In the genomic region with DNA sequence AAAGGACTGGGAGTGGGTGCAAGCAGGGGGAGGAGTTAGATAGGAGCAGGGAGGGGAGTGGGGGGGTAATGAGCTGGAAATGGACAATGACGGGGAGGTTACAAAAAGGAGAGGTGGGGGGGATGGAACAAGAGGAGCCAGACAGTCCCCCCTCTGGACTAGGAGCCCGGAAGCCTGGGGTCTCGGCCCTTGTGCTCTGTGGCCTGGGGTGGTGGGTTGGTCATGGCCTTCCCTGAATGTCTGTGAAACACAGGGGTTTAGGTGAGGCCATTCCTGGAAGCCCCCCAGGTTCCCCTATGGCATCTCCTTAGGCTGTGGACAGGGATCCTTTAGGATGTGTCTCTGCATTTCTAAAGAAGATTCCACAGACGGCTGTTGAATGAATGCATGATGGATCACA, we compare ENCODE assay signal across 23 cellular contexts. TPM values are rescaled to one million over a fixed set of nuclear protein-coding genes. Genes with fewer than 3 reads are reported as not detected.
DNase-seq lines count a peak whose midpoint lies in the region; ATAC-seq, FAIRE-seq and TF ChIP-seq lines count a peak whose summit lies in the region.
"Had no signal": no experiment of that assay in that cellular context is flagged by ENCODE, and none has a peak within 500 bp of the region (broad histone marks: within the 10 kb centered on the region; RNA-seq: fewer than 3 reads in every experiment).

No MANE protein-coding gene starts in this region.

- H3K4me1 ChIP-seq in Caco-2 (peaks cover 11% of the 10 kb centered on the region; the same call in 1 of the 2 replicates), K562 (replicated peaks in 1 of 2; ENCODE audit: control insufficient read depth in 2 of 2, insufficient read depth in 2 of 2, low read length in 2 of 2) (peaks cover 0 to 33% of the 10 kb centered on the region in 2 experiments; a peak in 4 of 5 replicates), neuronal stem cell (ENCODE audit: control insufficient read depth in 2 of 2, insufficient read depth in 1 of 2, low read depth in 1 of 2, low read length in 2 of 2) (peaks cover 5 to 15% of the 10 kb centered on the region in 2 donors), upper lobe of right lung (no peaks in the 10 kb centered on the region)
- H3K4me1 ChIP-seq: BLaER1 had no signal

- CTCF ChIA-PET in Caco-2 (lab: Charles Lee), result no interaction called here
- CTCF ChIA-PET in K562 (lab: Yijun Ruan, JAX; ENCODE audit: low intra/inter-chr PET ratio), result no interaction called here

- H3K27ac ChIP-seq in K562 (ENCODE audit: extremely low read depth, low read depth, low read length) (no peak overlapping the region), neuronal stem cell (replicated peaks; ENCODE audit: low read length) (no peak overlapping the region), upper lobe of right lung (no peak overlapping the region)
- H3K27ac ChIP-seq: 22Rv1, BLaER1, C4-2B had no signal

- H3K27ac Mint-ChIP-seq in Caco-2 (ENCODE audit: unreplicated experiment), result no peak overlapping the region
- H3K27ac Mint-ChIP-seq: B cell; CD4-positive, CD25-positive, alpha-beta regulatory T cell; CD8-positive, alpha-beta T cell had no signal

- H3K18ac ChIP-seq in neuronal stem cell (ENCODE audit: low read length), result no peak overlapping the region

- H2BK120ac ChIP-seq in neuronal stem cell (ENCODE audit: low read depth, low read length), result no peak overlapping the region

- 64% methylated on average over 1 of the region's 4 CpGs for WGBS in K562 (ENCODE audit: insufficient coverage, low coverage, missing lambda C conversion rate)
- no CpG with 5 or more reads among the region's 4 CpGs for WGBS in neuronal stem cell (ENCODE audit: extremely low coverage in 2 of 2, insufficient read length in 2 of 2, insufficient replicate concordance in 1 of 2), 2 donors
- WGBS in lower leg skin, 2 donors, result 63 to 77% methylated on average over 4 of the region's 4 CpGs

- H3K79me1 ChIP-seq in neuronal stem cell (ENCODE audit: low read depth, low read length), result no peaks in the 10 kb centered on the region

- no peaks in the 10 kb centered on the region; the same call in 1 of the 2 replicates for H4K20me1 ChIP-seq in K562 (replicated peaks; ENCODE audit: control insufficient read depth, insufficient read depth, low read length)

- H3K4me2 ChIP-seq in K562 (ENCODE audit: insufficient read depth, low read length) (no peak overlapping the region), neuronal stem cell (ENCODE audit: insufficient read depth, low read length, poor library complexity, severe bottlenecking) (no peak overlapping the region)
- H3K4me2 ChIP-seq: BLaER1 had no signal

- no peaks in the 10 kb centered on the region for H3K9me1 ChIP-seq in K562 (ENCODE audit: control insufficient read depth, insufficient read depth, low read length)

- peaks cover 26% of the 10 kb centered on the region for H3K36me3 Mint-ChIP-seq in Caco-2 (ENCODE audit: insufficient read depth, unreplicated experiment)
- H3K36me3 Mint-ChIP-seq: CD4-positive, CD25-positive, alpha-beta regulatory T cell; CD8-positive, alpha-beta T cell had no signal

- H3K4me3 Mint-ChIP-seq in Caco-2 (ENCODE audit: unreplicated experiment), result peak overlapping the region; percentile 30
- H3K4me3 Mint-ChIP-seq: B cell; CD8-positive, alpha-beta T cell had no signal

- no peak for TF ChIP-seq POLR2A in K562 (conservative IDR thresholded peaks at IDR 0.05)
- no peak for TF ChIP-seq POLR2A in lower leg skin (IDR thresholded peaks at IDR 0.05)

- ATAC-seq in K562 (no peak), upper lobe of right lung (no peak)
- ATAC-seq: CD8-positive, alpha-beta T cell; GM12878 had no signal

- no peak for FAIRE-seq in K562 (lab: Jason Lieb, UNC)
- FAIRE-seq: A204.1, D721Med, GM12878 had no signal

- TF ChIP-seq CTCF in Caco-2 (IDR thresholded peaks at IDR 0.05; ENCODE audit: insufficient read depth in 1 of 2, low read depth in 1 of 2, low read length in 1 of 2, severe bottlenecking in 1 of 2, unreplicated experiment in 1 of 2) (no peak), K562 (IDR thresholded peaks at IDR 0.05 in 2 of 3, conservative IDR thresholded peaks at IDR 0.05 in 1 of 3; ENCODE audit: insufficient read depth in 2 of 3, low read depth in 1 of 3, low read length in 3 of 3) (no peak), upper lobe of right lung (IDR thresholded peaks at IDR 0.05) (no peak), lower leg skin (IDR thresholded peaks at IDR 0.05) (no peak)

- no peak overlapping the region for H3K4me3 ChIP-seq in Caco-2 (ENCODE audit: low read depth, low read length)
- no peak overlapping the region for H3K4me3 ChIP-seq in K562
- H3K4me3 ChIP-seq in neuronal stem cell (ENCODE audit: low read length in 2 of 2), result no peak overlapping the region
- H3K4me3 ChIP-seq in upper lobe of right lung, result no peak overlapping the region
- no peak overlapping the region for H3K4me3 ChIP-seq in lower leg skin (ENCODE audit: low read depth, poor library complexity, severe bottlenecking)
- H3K4me3 ChIP-seq: BLaER1, GM12878 had no signal

- peak overlapping the region; percentile 84 for H2AK5ac ChIP-seq in neuronal stem cell (ENCODE audit: low read depth, low read length)

- peaks cover 17% of the 10 kb centered on the region for H3K4me1 Mint-ChIP-seq in Caco-2 (ENCODE audit: low read depth, unreplicated experiment)

- H3K27me3 ChIP-seq in Caco-2 (replicated peaks; ENCODE audit: control insufficient read depth, insufficient read depth, low read length), result no peaks in the 10 kb centered on the region; the same call in 1 of the 2 replicates
- H3K27me3 ChIP-seq in K562 (ENCODE audit: control insufficient read depth in 2 of 2, insufficient read depth in 2 of 2, low read length in 2 of 2), result no peaks in the 10 kb centered on the region
- peaks cover 3 to 27% (median 25%) of the 10 kb centered on the region in 3 experiments for H3K27me3 ChIP-seq in neuronal stem cell (ENCODE audit: control insufficient read depth in 3 of 3, insufficient read depth in 3 of 3, low read depth in 1 of 3, low read length in 3 of 3)
- peaks cover 32% of the 10 kb centered on the region for H3K27me3 ChIP-seq in upper lobe of right lung

- H2AFZ ChIP-seq in K562 (ENCODE audit: low read depth, low read length) (no peak overlapping the region), neuronal stem cell (ENCODE audit: low read length) (no peak overlapping the region)

- intact Hi-C loops in Caco-2 (cut with micrococcal nuclease; ENCODE audit: unreplicated experiment), result loop anchor here (10.0 kb wide), 1 partner anchor 442 kb away; a partner anchor contains a TSS
- intact Hi-C loops in K562 (cut with micrococcal nuclease), result no loop called here
- intact Hi-C loops in upper lobe of right lung (cut with DNase I), result no loop called here
- intact Hi-C loops in lower leg skin (cut with DNase I; ENCODE audit: low total_unique reads), result no loop called here

- peaks cover 9% of the 10 kb centered on the region for H3K27me3 Mint-ChIP-seq in Caco-2 (ENCODE audit: insufficient read depth, unreplicated experiment)

- no peaks in the 10 kb centered on the region for H3K9me3 Mint-ChIP-seq in Caco-2 (ENCODE audit: unreplicated experiment)
- H3K9me3 Mint-ChIP-seq: CD8-positive, alpha-beta T cell had no signal

- H4K8ac ChIP-seq in neuronal stem cell (ENCODE audit: low read depth, low read length), result no peak overlapping the region

- H3K36me3 ChIP-seq in Caco-2 (ENCODE audit: control insufficient read depth, insufficient read depth, low read length) (no peaks in the 10 kb centered on the region), K562 (ENCODE audit: control insufficient read depth, insufficient read depth, low read length) (peaks cover 10% of the 10 kb centered on the region; the same call in 1 of the 3 replicates), neuronal stem cell (replicated peaks in 1 of 2; ENCODE audit: control insufficient read depth in 2 of 2, insufficient read depth in 2 of 2, low read length in 2 of 2) (no peaks in the 10 kb centered on the region), upper lobe of right lung (no peaks in the 10 kb centered on the region)
- H3K36me3 ChIP-seq: BLaER1 had no signal

- POLR2A ChIA-PET in Caco-2 (lab: Charles Lee), result no interaction called here
- POLR2A ChIA-PET in K562 (lab: Yijun Ruan, JAX), result interaction anchor here (1.6 kb wide), 1 partner anchor 8 kb away, joined by 9 read pairs; no protein-coding TSS in a partner anchor

- H4K91ac ChIP-seq in neuronal stem cell (ENCODE audit: low read depth, low read length, poor library complexity), result no peak overlapping the region

- no peak overlapping the region for H3K23ac ChIP-seq in neuronal stem cell (ENCODE audit: low read depth, low read length, poor library complexity)

- H3K9ac ChIP-seq in K562 (ENCODE audit: insufficient read depth in 1 of 2, low read depth in 2 of 2, low read length in 2 of 2), result no peak overlapping the region
- no peak overlapping the region for H3K9ac ChIP-seq in neuronal stem cell (ENCODE audit: low read depth, low read length, poor library complexity)
- H3K9ac ChIP-seq: BLaER1 had no signal

- DNase-seq in Caco-2 (no peak), K562 (ENCODE audit: extremely low read depth in 1 of 4, low spot score in 3 of 4) (no peak), neuronal stem cell (ENCODE audit: low spot score) (no peak), upper lobe of right lung (peak; percentile 26), cerebellar cortex (ENCODE audit: low spot score) (no peak), lower leg skin (ENCODE audit: low spot score in 2 of 2) (no peak), HuH-7 (ENCODE audit: low spot score) (no peak)
- DNase-seq: CD4-positive, CD25-positive, alpha-beta regulatory T cell; CD8-positive, alpha-beta T cell; DMS 273 treated with DMSO at 0.1 percent for 48 hours; DMS79; EL; GDM1; GOT3; HCEC 1CT had no signal

- peak overlapping the region; percentile 58 for H2BK15ac ChIP-seq in neuronal stem cell (ENCODE audit: low read length)

- H3K9me3 ChIP-seq in Caco-2 (no peaks in the 10 kb centered on the region), K562 (replicated peaks; ENCODE audit: control insufficient read depth, insufficient read depth, low read depth, low read length) (no peaks in the 10 kb centered on the region), neuronal stem cell (replicated peaks in 1 of 2; ENCODE audit: control insufficient read depth in 2 of 2, insufficient read depth in 1 of 2, low read depth in 1 of 2, low read length in 2 of 2) (no peaks in the 10 kb centered on the region), upper lobe of right lung (no peaks in the 10 kb centered on the region)
- H3K9me3 ChIP-seq: BLaER1 had no signal

- no peak overlapping the region for H2BK5ac ChIP-seq in neuronal stem cell (ENCODE audit: low read length)

- no peak for TF ChIP-seq EP300 in K562 (IDR thresholded peaks at IDR 0.05; ENCODE audit: low read length)

- no peaks in the 10 kb centered on the region for H3K79me2 ChIP-seq in K562 (ENCODE audit: control insufficient read depth, insufficient read depth, low read length)

- no peak overlapping the region for H3K4ac ChIP-seq in neuronal stem cell (ENCODE audit: low read length)

- no peak overlapping the region for H3K14ac ChIP-seq in neuronal stem cell (ENCODE audit: low read length)

- TF ChIP-seq RAD21 in K562 (CRISPR knock-in tag; conservative IDR thresholded peaks at IDR 0.05 in 1 of 2, IDR thresholded peaks at IDR 0.05 in 1 of 2), result no peak

- in situ Hi-C loops in K562 (cut with MboI), result no loop called here

- BruUV-seq in Caco-2 (replicated peaks; lab: Mats Ljungman, UMichigan) (no TSS peak), K562 (replicated peaks; lab: Mats Ljungman, UMichigan) (no TSS peak)

- H2BK12ac ChIP-seq in neuronal stem cell (ENCODE audit: low read length), result no peak overlapping the region

RNA-seq across cellular contexts. Expression of a gene that starts 12.1 kb away (rescaled TPM):
- total RNA-seq in Caco-2 (2022), result 20.6 and 24.6 TPM in 2 replicates
- 19.8 and 38.5 TPM in 2 replicates for total RNA-seq in K562 (2011; cell fraction: chromatin; rRNA removed; ENCODE audit: low replicate concordance)
- total RNA-seq in K562 (2011; cell fraction: nucleolus; rRNA removed), result 17.0 and 18.4 TPM in 2 replicates
- total RNA-seq in K562 (2011; cell fraction: nucleoplasm; rRNA removed), result 18.8 and 48.6 TPM in 2 replicates
- 1.8 and 4.0 TPM in 2 replicates for total RNA-seq in K562 (2014; rRNA removed)
- total RNA-seq in K562 (2014; rRNA removed; fragmentation: Illumina TruSeq; extraction: Trizol), result 1.4 and 1.7 TPM in 2 replicates
- 2.1 and 3.0 TPM in 2 replicates for total RNA-seq in K562 (2015; rRNA removed; fragmentation: Illumina TruSeq; extraction: Trizol)
- 20.2 and 26.2 TPM in 2 replicates for total RNA-seq in K562 (2021)
- polyA plus RNA-seq in K562 (2011; rRNA removed), result 2.0 and 3.7 TPM in 2 replicates
- 2.0 and 2.7 TPM in 2 replicates for polyA plus RNA-seq in K562 (2011; cell fraction: cytosol; rRNA removed)
- 12.7 and 28.1 TPM in 2 replicates for polyA plus RNA-seq in K562 (2011; cell fraction: nucleus; rRNA removed)
- 10.3 and 13.2 TPM in 2 replicates for polyA plus RNA-seq in K562 (2012)
- 14.9 and 16.4 TPM in 2 replicates for polyA plus RNA-seq in K562 (2014; fragmentation: Illumina TruSeq; extraction: Trizol)
- under 1 TPM; 0.03 to 0.06 TPM for polyA plus RNA-seq in K562 (2014; fragmentation: Nextera tagmentation; extraction: Ambion mirVana)
- polyA plus RNA-seq in K562 (2014; rRNA removed), result 13.2 and 14.2 TPM in 2 replicates
- polyA minus RNA-seq in K562 (2011; rRNA and poly(A)+ RNA removed), result 1.2 and 2.0 TPM in 2 replicates
- polyA minus RNA-seq in K562 (2011; cell fraction: cytosol; rRNA and poly(A)+ RNA removed), result 8.9 and 10.9 TPM in 2 replicates
- polyA minus RNA-seq in K562 (2011; cell fraction: nucleus; rRNA and poly(A)+ RNA removed), result 7.8 and 7.9 TPM in 2 replicates
- polyA plus RNA-seq in neuronal stem cell (2013, experiment 1 of 2), result 6.8 TPM
- polyA plus RNA-seq in neuronal stem cell (2013, experiment 2 of 2), result 6.9 TPM
- 12.8 TPM for total RNA-seq in upper lobe of right lung
- total RNA-seq in lower leg skin, result 1 to 10 TPM in 3 of 4 donors, under 1 TPM in 1; 0.53 to 2.0 (median 1.7) TPM
- polyA plus RNA-seq: AG04450; CD4-positive, CD25-positive, alpha-beta regulatory T cell had no signal

RNA-seq across cellular contexts. Expression of a gene that starts 48.3 kb away (rescaled TPM):
- 1.2 and 1.6 TPM in 2 replicates for total RNA-seq in Caco-2 (2022)
- 3.9 and 8.3 TPM in 2 replicates for total RNA-seq in K562 (2011; cell fraction: chromatin; rRNA removed; ENCODE audit: low replicate concordance)
- total RNA-seq in K562 (2011; cell fraction: nucleolus; rRNA removed), result 5.0 and 5.5 TPM in 2 replicates
- 3.6 and 5.6 TPM in 2 replicates for total RNA-seq in K562 (2011; cell fraction: nucleoplasm; rRNA removed)
- total RNA-seq in K562 (2014; rRNA removed), result 0.41 and 0.78 TPM in 2 replicates
- total RNA-seq in K562 (2014; rRNA removed; fragmentation: Illumina TruSeq; extraction: Trizol), result 0.45 and 0.65 TPM in 2 replicates
- total RNA-seq in K562 (2015; rRNA removed; fragmentation: Illumina TruSeq; extraction: Trizol), result 0.45 and 0.76 TPM in 2 replicates
- total RNA-seq in K562 (2021), result 1.9 and 2.3 TPM in 2 replicates
- polyA plus RNA-seq in K562 (2011; rRNA removed), result 1.2 and 1.9 TPM in 2 replicates
- 1.4 and 1.9 TPM in 2 replicates for polyA plus RNA-seq in K562 (2011; cell fraction: cytosol; rRNA removed)
- polyA plus RNA-seq in K562 (2011; cell fraction: nucleus; rRNA removed), result 11.3 and 12.5 TPM in 2 replicates
- polyA plus RNA-seq in K562 (2012), result 2.0 and 3.0 TPM in 2 replicates
- polyA plus RNA-seq in K562 (2014; fragmentation: Illumina TruSeq; extraction: Trizol), result 0.89 and 1.1 TPM in 2 replicates
- polyA plus RNA-seq in K562 (2014; fragmentation: Nextera tagmentation; extraction: Ambion mirVana), result under 1 TPM; 0.25 to 0.49 TPM
- polyA plus RNA-seq in K562 (2014; rRNA removed), result 0.69 and 1.6 TPM in 2 replicates
- polyA minus RNA-seq in K562 (2011; rRNA and poly(A)+ RNA removed), result 0.42 and 0.57 TPM in 2 replicates
- 1.5 TPM in 1 of 2 replicates, not detected in the other for polyA minus RNA-seq in K562 (2011; cell fraction: cytosol; rRNA and poly(A)+ RNA removed)
- polyA minus RNA-seq in K562 (2011; cell fraction: nucleus; rRNA and poly(A)+ RNA removed), result 2.0 and 2.2 TPM in 2 replicates
- 0.84 TPM for polyA plus RNA-seq in neuronal stem cell (2013, experiment 1 of 2)
- polyA plus RNA-seq in neuronal stem cell (2013, experiment 2 of 2), result 0.72 TPM
- total RNA-seq in upper lobe of right lung, result 1,895 TPM
- 1 to 10 TPM in 3 of 4 donors, under 1 TPM in 1; 0.51 to 5.9 (median 2.6) TPM for total RNA-seq in lower leg skin

RNA-seq across cellular contexts. Expression of a gene that starts 59.1 kb away (rescaled TPM):
- total RNA-seq in Caco-2 (2022) (38.3 and 40.3 TPM in 2 replicates), K562 (2014; rRNA removed) (51.4 and 68.1 TPM in 2 replicates), K562 (2014; rRNA removed; fragmentation: Illumina TruSeq; extraction: Trizol) (10.6 and 12.3 TPM in 2 replicates), K562 (2015; rRNA removed; fragmentation: Illumina TruSeq; extraction: Trizol) (32.9 and 35.0 TPM in 2 replicates), K562 (2021) (56.7 and 58.2 TPM in 2 replicates), upper lobe of right lung (101 TPM), lower leg skin (100 to 1,000 TPM in 3 of 4 donors, 10 to 100 TPM in 1; 83.1 to 112 (median 103) TPM)
- 31.6 and 83.2 TPM in 2 replicates for total RNA-seq in K562 (2011; cell fraction: chromatin; rRNA removed; ENCODE audit: low replicate concordance)
- 66.3 and 72.5 TPM in 2 replicates for total RNA-seq in K562 (2011; cell fraction: nucleolus; rRNA removed)
- total RNA-seq in K562 (2011; cell fraction: nucleoplasm; rRNA removed), result 41.0 and 45.6 TPM in 2 replicates
- polyA plus RNA-seq in K562 (2011; rRNA removed) (24.0 and 37.5 TPM in 2 replicates), K562 (2014; fragmentation: Illumina TruSeq; extraction: Trizol) (23.8 and 51.0 TPM in 2 replicates), K562 (2014; fragmentation: Nextera tagmentation; extraction: Ambion mirVana) (1 to 10 TPM in 1 of 2 experiments, under 1 TPM in 1; 0.11 to 1.5 TPM), K562 (2014; rRNA removed) (61.9 and 73.8 TPM in 2 replicates)
- 42.2 and 70.3 TPM in 2 replicates for polyA plus RNA-seq in K562 (2011; cell fraction: cytosol; rRNA removed)
- 71.7 and 110 TPM in 2 replicates for polyA plus RNA-seq in K562 (2011; cell fraction: nucleus; rRNA removed)
- polyA plus RNA-seq in K562 (2012), result 51.4 and 65.3 TPM in 2 replicates
- polyA minus RNA-seq in K562 (2011; rRNA and poly(A)+ RNA removed), result 12.7 and 17.8 TPM in 2 replicates
- polyA minus RNA-seq in K562 (2011; cell fraction: cytosol; rRNA and poly(A)+ RNA removed), result 15.7 and 17.4 TPM in 2 replicates
- polyA minus RNA-seq in K562 (2011; cell fraction: nucleus; rRNA and poly(A)+ RNA removed), result 28.8 and 37.7 TPM in 2 replicates
- polyA plus RNA-seq in neuronal stem cell (2013, experiment 1 of 2), result 15.5 TPM
- polyA plus RNA-seq in neuronal stem cell (2013, experiment 2 of 2), result 15.1 TPM

Comparison
In these comparisons a context has a peak if more than half of its experiments do, and no peak if none do; other contexts are left out.
1. RNA of a gene that starts 48.3 kb away (total RNA-seq): 1,895 TPM in upper lobe of right lung (single experiment); 0.51 to 5.9 TPM in lower leg skin, 1.2 to 1.6 TPM in Caco-2 and 0.41 to 8.3 TPM in K562; every median in the first group is over 100 times any median in the second.